1 cellular context compared by ENCODE assay signal in genomic region chr10:102713814-102714620, GRCh38.
TF ChIP-seq lines count a peak whose summit lies in the region.

Gene ARL3 (minus strand): TSS chr10:102714397. CDS start chr10:102714275, 122 bp downstream.

TF ChIP-seq in HepG2, 621 proteins besides CTCF, POLR2A, EP300 and RAD21 (continued from another document and continues in another):
- no peak for TF ChIP-seq STAT6 (CRISPR knock-in tag; IDR thresholded peaks at IDR 0.05; ENCODE audit: borderline replicate concordance)
- no peak for TF ChIP-seq RERE (CRISPR knock-in tag; IDR thresholded peaks at IDR 0.05; ENCODE audit: low read depth)
- no peak for TF ChIP-seq NR2C2 (CRISPR knock-in tag; IDR thresholded peaks at IDR 0.05; ENCODE audit: borderline replicate concordance)
- no peak for TF ChIP-seq BCLAF1 (IDR thresholded peaks at IDR 0.05)
- TF ChIP-seq ZSCAN30 (CRISPR knock-in tag; IDR thresholded peaks at IDR 0.05), result no peak
- no peak for TF ChIP-seq ZNF790 (CRISPR knock-in tag; IDR thresholded peaks at IDR 0.05; ENCODE audit: borderline replicate concordance)
- no peak for TF ChIP-seq ELF1 (CRISPR knock-in tag; IDR thresholded peaks at IDR 0.05)
- TF ChIP-seq ZBTB2 (CRISPR knock-in tag; IDR thresholded peaks at IDR 0.05; ENCODE audit: low read depth), result peak; percentile 73
- TF ChIP-seq ZNF556 (CRISPR knock-in tag; IDR thresholded peaks at IDR 0.05; ENCODE audit: borderline replicate concordance), result 0 out of 2 replicates have a peak, but pooled peaks have one; percentile 9
- TF ChIP-seq ZNF605 (CRISPR knock-in tag; IDR thresholded peaks at IDR 0.05), result no peak
- TF ChIP-seq GMEB2 (CRISPR knock-in tag; IDR thresholded peaks at IDR 0.05; ENCODE audit: low read depth), result peak; percentile 67; the same call in 1 of the 2 replicates
- no peak for TF ChIP-seq ZNF318 (CRISPR knock-in tag; IDR thresholded peaks at IDR 0.05)
- no peak for TF ChIP-seq DNMT1 (CRISPR knock-in tag; IDR thresholded peaks at IDR 0.05)
- no peak for TF ChIP-seq IKZF1 (IDR thresholded peaks at IDR 0.05)
- TF ChIP-seq TFDP2 (CRISPR knock-in tag; IDR thresholded peaks at IDR 0.05), result peak; percentile 86
- peak; percentile 39; the same call in 1 of the 2 replicates for TF ChIP-seq KLF6 (CRISPR knock-in tag; IDR thresholded peaks at IDR 0.05)
- peak; percentile 46; the same call in 1 of the 2 replicates for TF ChIP-seq ZSCAN5A (CRISPR knock-in tag; IDR thresholded peaks at IDR 0.05; ENCODE audit: borderline replicate concordance)
- no peak for TF ChIP-seq ZNF589 (CRISPR knock-in tag; conservative IDR thresholded peaks at IDR 0.05)
- TF ChIP-seq ZC3H13 (CRISPR knock-in tag; IDR thresholded peaks at IDR 0.05), result no peak; the same call in 1 of the 2 replicates
- no peak for TF ChIP-seq IRF2 (CRISPR knock-in tag; IDR thresholded peaks at IDR 0.05)
- no peak for TF ChIP-seq RARG (CRISPR knock-in tag; IDR thresholded peaks at IDR 0.05; ENCODE audit: low read depth)
- TF ChIP-seq CBX5 (CRISPR knock-in tag; IDR thresholded peaks at IDR 0.05; ENCODE audit: borderline replicate concordance), result no peak
